In the genomic region with DNA sequence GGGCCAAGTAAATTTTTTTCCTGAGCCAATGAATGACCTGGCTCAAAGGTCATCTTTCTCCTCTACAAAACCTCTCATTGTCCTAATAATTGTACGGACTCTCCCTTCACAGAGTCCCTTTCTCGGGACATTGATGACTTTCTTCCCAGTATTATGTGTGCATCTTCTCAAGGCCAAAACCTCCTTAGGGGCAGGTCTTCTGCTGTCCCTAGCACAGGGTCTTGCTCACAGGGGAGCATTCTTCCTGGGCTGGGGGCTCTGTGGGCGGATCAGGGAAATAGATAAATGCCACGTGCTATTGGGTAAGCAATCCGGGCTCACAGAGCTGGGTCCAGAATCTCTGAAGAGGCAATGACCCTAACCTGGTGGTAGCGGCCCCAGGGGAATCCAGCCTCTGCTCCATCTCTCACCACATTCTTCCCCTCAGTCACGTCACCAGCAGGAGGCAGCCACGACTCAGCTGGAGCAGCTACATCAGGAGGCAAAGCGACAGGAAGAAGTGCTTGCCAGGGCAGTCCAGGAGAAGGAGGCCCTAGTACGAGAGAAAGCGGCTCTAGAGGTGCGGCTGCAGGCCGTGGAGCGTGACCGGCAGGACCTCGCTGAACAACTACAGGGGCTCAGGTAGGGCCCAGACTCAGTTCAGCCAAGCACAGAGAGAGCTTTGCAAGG, we compare ENCODE assay signal across 13 cellular contexts. TPM values are rescaled to one million over a fixed set of nuclear protein-coding genes. Genes with fewer than 3 reads are reported as not detected.
A peak's percentile ranks its signal among the peaks of the same experiment; 100 is the strongest.
DNase-seq lines count a peak whose midpoint lies in the region; ATAC-seq and TF ChIP-seq lines count a peak whose summit lies in the region.
"Had no signal": no experiment of that assay in that cellular context is flagged by ENCODE, and none has a peak within 500 bp of the region (broad histone marks: within the 10 kb centered on the region; RNA-seq: fewer than 3 reads in every experiment).

No MANE protein-coding gene starts in this region.

- peak; percentile 33; the same call in 1 of the 2 replicates for TF ChIP-seq RAD21 in HCT116 (IDR thresholded peaks at IDR 0.05; ENCODE audit: low read depth)

- H3K9me2 ChIP-seq in HCT116 (ENCODE audit: insufficient read depth): no peaks in the 10 kb centered on the region
- H3K9me2 ChIP-seq: SK-N-SH had no signal

- H3K4me2 ChIP-seq in HCT116 (ENCODE audit: low read length): no peak overlapping the region
- H3K4me2 ChIP-seq: SK-N-SH had no signal

- BruUV-seq in Caco-2 (replicated peaks; lab: Mats Ljungman, UMichigan) (no TSS peak), HCT116 (replicated peaks; lab: Mats Ljungman, UMichigan) (no TSS peak)

- DNase-seq in Caco-2 (peak; percentile 37 to 60), HCT116 (ENCODE audit: low read depth, low spot score) (no peak), immature natural killer cell (peak in 1 of 3 donors; percentile 7), DMS79 treated with DMSO at 0.1 percent for 48 hours (lab: John Stamatoyannopoulos, UW) (no peak), OCI-M1 (lab: John Stamatoyannopoulos, UW) (no peak), cerebellar cortex (ENCODE audit: low spot score) (no peak), NCI-H187 (lab: John Stamatoyannopoulos, UW) (no peak)
- DNase-seq in activated CD4-positive, alpha-beta T cell treated with anti-CD3 and anti-CD28 coated beads, Interleukin-2, amount 10 ng/mL, durations not matched to agents 7 days and 5 days: peak; percentile 25
- DNase-seq: NCI-H1048; SK-N-SH; stimulated activated naive CD4-positive, alpha-beta T cell treated with Interleukin-2 at 50 U/mL for 16 hours had no signal

- H3K4me3 Mint-ChIP-seq in Caco-2 (ENCODE audit: unreplicated experiment) (no peak overlapping the region), immature natural killer cell (no peak overlapping the region)
- H3K4me3 Mint-ChIP-seq in activated CD4-positive, alpha-beta T cell treated with anti-CD3 and anti-CD28 coated beads, Interleukin-2, amount 10 ng/mL, durations not matched to agents 7 days and 5 days: no peak overlapping the region

- no peak for TF ChIP-seq POLR2A in HCT116 (IDR thresholded peaks at IDR 0.05; ENCODE audit: borderline replicate concordance, extremely low read depth, insufficient read depth, insufficient read length)

- H3K4me3 ChIP-seq in Caco-2 (ENCODE audit: low read depth, low read length) (no peak overlapping the region), HCT116 (replicated peaks in 1 of 2; ENCODE audit: low read depth in 1 of 2, low read length in 2 of 2) (no peak overlapping the region)

- H3K79me2 ChIP-seq in HCT116 (ENCODE audit: insufficient read depth, low read length): no peaks in the 10 kb centered on the region

- intact Hi-C loops in Caco-2 (cut with micrococcal nuclease; ENCODE audit: unreplicated experiment) (no loop called here), HCT116 (cut with micrococcal nuclease) (no loop called here)

- H3K4me1 Mint-ChIP-seq in Caco-2 (ENCODE audit: low read depth, unreplicated experiment): peaks cover 6% of the 10 kb centered on the region
- H3K4me1 Mint-ChIP-seq in activated CD4-positive, alpha-beta T cell treated with anti-CD3 and anti-CD28 coated beads, Interleukin-2, amount 10 ng/mL, durations not matched to agents 7 days and 5 days: peaks cover 2% of the 10 kb centered on the region
- H3K4me1 Mint-ChIP-seq in immature natural killer cell: peaks cover 11 to 27% of the 10 kb centered on the region in 2 donors

- H3K9me3 Mint-ChIP-seq in Caco-2 (ENCODE audit: unreplicated experiment) (peaks cover 9% of the 10 kb centered on the region), immature natural killer cell (no peaks in the 10 kb centered on the region)
- H3K9me3 Mint-ChIP-seq in activated CD4-positive, alpha-beta T cell treated with anti-CD3 and anti-CD28 coated beads, Interleukin-2, amount 10 ng/mL, durations not matched to agents 7 days and 5 days: peaks cover 4% of the 10 kb centered on the region

- no peak overlapping the region for H2AFZ ChIP-seq in HCT116 (ENCODE audit: low read depth, low read length, poor library complexity, severe bottlenecking)

- no peaks in the 10 kb centered on the region for H4K20me1 ChIP-seq in HCT116 (ENCODE audit: insufficient read depth)

- POLR2A ChIA-PET in Caco-2 (lab: Charles Lee): interaction anchor here (0.6 kb wide), 1 partner anchor 194 kb away, joined by 16 read pairs; a partner anchor contains a TSS
- POLR2A ChIA-PET in HCT116 (lab: Charles Lee): no interaction called here
- POLR2A ChIA-PET in activated CD4-positive, alpha-beta T cell treated with anti-CD3 and anti-CD28 coated beads, Interleukin-2, amount 10 ng/mL, durations not matched to agents 7 days and 5 days (lab: Charles Lee): no interaction called here

- H3K4me1 ChIP-seq in Caco-2: 0 out of 2 replicates have a peak, but pooled peaks cover 4% of the 10 kb centered on the region
- H3K4me1 ChIP-seq in HCT116 (ENCODE audit: control insufficient read depth in 1 of 2, insufficient read depth in 2 of 2, low read length in 2 of 2): no peaks in the 10 kb centered on the region

- RAD21 ChIA-PET in HCT116 (lab: Charles Lee; ENCODE audit: low non-redundant PET in 1 of 2, low total read pairs in 2 of 2, uncharacterized antibody in 2 of 2, unreplicated experiment in 2 of 2): interaction anchor here in 1 of 2 experiments (0.7 kb wide), 1 partner anchor 468 kb away, joined by 3 read pairs; no protein-coding TSS in a partner anchor

- H3K36me3 Mint-ChIP-seq in Caco-2 (ENCODE audit: insufficient read depth, unreplicated experiment): peaks cover 43% of the 10 kb centered on the region
- peaks cover 20% of the 10 kb centered on the region for H3K36me3 Mint-ChIP-seq in activated CD4-positive, alpha-beta T cell treated with anti-CD3 and anti-CD28 coated beads, Interleukin-2, amount 10 ng/mL, durations not matched to agents 7 days and 5 days (ENCODE audit: low read depth)
- peaks cover 0 to 14% (median 4%) of the 10 kb centered on the region in 3 donors for H3K36me3 Mint-ChIP-seq in immature natural killer cell

- peaks cover 6% of the 10 kb centered on the region for H3K9me3 ChIP-seq in Caco-2
- H3K9me3 ChIP-seq in HCT116 (ENCODE audit: control insufficient read depth in 1 of 2, insufficient read depth in 1 of 2, low read depth in 1 of 2, low read length in 2 of 2): 0 out of 4 replicates have a peak, but pooled peaks cover 0 to 2% of the 10 kb centered on the region in 2 experiments
- H3K9me3 ChIP-seq: SK-N-SH had no signal

- H3K27ac ChIP-seq in HCT116 (ENCODE audit: low read depth, low read length): no peak overlapping the region

- H3K27me3 Mint-ChIP-seq in Caco-2 (ENCODE audit: insufficient read depth, unreplicated experiment): no peaks in the 10 kb centered on the region
- no peaks in the 10 kb centered on the region for H3K27me3 Mint-ChIP-seq in activated CD4-positive, alpha-beta T cell treated with anti-CD3 and anti-CD28 coated beads, Interleukin-2, amount 10 ng/mL, durations not matched to agents 7 days and 5 days
- peaks cover 0 to 3% (median 0%) of the 10 kb centered on the region in 3 donors for H3K27me3 Mint-ChIP-seq in immature natural killer cell (ENCODE audit: low read depth in 3 of 3)

- no peak overlapping the region for H3K9ac ChIP-seq in HCT116 (ENCODE audit: low read length)
- H3K9ac ChIP-seq: SK-N-SH had no signal

- no peaks in the 10 kb centered on the region for H3K27me3 ChIP-seq in Caco-2 (replicated peaks; ENCODE audit: control insufficient read depth, insufficient read depth, low read length)
- H3K27me3 ChIP-seq in HCT116 (ENCODE audit: insufficient read depth, low read length): no peaks in the 10 kb centered on the region

- H3K27ac Mint-ChIP-seq in Caco-2 (ENCODE audit: unreplicated experiment): no peak overlapping the region
- H3K27ac Mint-ChIP-seq in activated CD4-positive, alpha-beta T cell treated with anti-CD3 and anti-CD28 coated beads, Interleukin-2, amount 10 ng/mL, durations not matched to agents 7 days and 5 days: no peak overlapping the region
- peak overlapping the region in 4 of 6 donors; percentile 1 to 44 (median 14) for H3K27ac Mint-ChIP-seq in immature natural killer cell

- peak; percentile 20 to 33 for TF ChIP-seq CTCF in Caco-2 (IDR thresholded peaks at IDR 0.05; ENCODE audit: insufficient read depth in 1 of 2, low read depth in 1 of 2, low read length in 1 of 2, severe bottlenecking in 1 of 2, unreplicated experiment in 1 of 2)
- peak in 2 of 3 experiments; percentile 27; a peak in 2 of 6 replicates for TF ChIP-seq CTCF in HCT116 (IDR thresholded peaks at IDR 0.05 in 2 of 3, conservative IDR thresholded peaks at IDR 0.05 in 1 of 3; ENCODE audit: borderline replicate concordance in 1 of 3, insufficient read depth in 1 of 3, low read depth in 2 of 3, low read length in 2 of 3)

- peak; percentile 62 for ATAC-seq in HCT116

- CTCF ChIA-PET in Caco-2 (lab: Charles Lee): interaction anchor here (0.6 to 1.7 kb wide), 7 partner anchors 11 to 264 kb away, joined by 3 to 4 read pairs (median 3); a partner anchor contains a TSS
- CTCF ChIA-PET in HCT116 (lab: Charles Lee): interaction anchor here (1.4 kb wide), 1 partner anchor 17 kb away, joined by 3 read pairs; no protein-coding TSS in a partner anchor
- CTCF ChIA-PET in activated CD4-positive, alpha-beta T cell treated with anti-CD3 and anti-CD28 coated beads, Interleukin-2, amount 10 ng/mL, durations not matched to agents 7 days and 5 days (lab: Charles Lee): interaction anchor here (0.6 to 1.3 kb wide), 4 partner anchors 9 to 1526 kb away, joined by 3 to 5 read pairs (median 4); no protein-coding TSS in a partner anchor

- H3K36me3 ChIP-seq in Caco-2 (ENCODE audit: control insufficient read depth, insufficient read depth, low read length) (peaks cover 14% of the 10 kb centered on the region), HCT116 (ENCODE audit: control insufficient read depth in 1 of 2, insufficient read depth in 2 of 2, low read length in 2 of 2) (peaks cover 30 to 46% of the 10 kb centered on the region in 2 experiments)

RNA-seq across cellular contexts. Expression of a gene that starts 23.5 kb away (rescaled TPM):
- total RNA-seq in Caco-2 (2022) (117 and 137 TPM in 2 replicates), HCT116 (2021; ENCODE audit: unreplicated experiment) (42.3 TPM)
- 25.9 and 32.2 TPM in 2 replicates for polyA plus RNA-seq in HCT116 (2012)
- 10 to 100 TPM; 56.8 to 75.4 TPM for total RNA-seq in activated CD4-positive, alpha-beta T cell treated with anti-CD3 and anti-CD28 coated beads, Interleukin-2, amount 10 ng/mL, durations not matched to agents 7 days and 5 days
- 10 to 100 TPM in 1 of 3 donors, 1 to 10 TPM in 2; 2.5 to 22.4 (median 4.4) TPM for polyA plus RNA-seq in immature natural killer cell

RNA-seq across cellular contexts. Expression of a gene that starts 40.9 kb away (rescaled TPM):
- not detected in 2 replicates for total RNA-seq in Caco-2 (2022)
- not detected for total RNA-seq in HCT116 (2021; ENCODE audit: unreplicated experiment)
- polyA plus RNA-seq in HCT116 (2012): 0.12 and 0.16 TPM in 2 replicates
- not detected for total RNA-seq in activated CD4-positive, alpha-beta T cell treated with anti-CD3 and anti-CD28 coated beads, Interleukin-2, amount 10 ng/mL, durations not matched to agents 7 days and 5 days
- polyA plus RNA-seq in immature natural killer cell: not detected
- total RNA-seq: liver had no signal
- polyA plus RNA-seq: liver had no signal

RNA-seq across cellular contexts. Expression of a gene that starts 50.5 kb away (rescaled TPM):
- total RNA-seq in Caco-2 (2022) (not detected in 2 replicates), HCT116 (2021; ENCODE audit: unreplicated experiment) (not detected)
- polyA plus RNA-seq in HCT116 (2012): not detected in 2 replicates
- not detected for total RNA-seq in activated CD4-positive, alpha-beta T cell treated with anti-CD3 and anti-CD28 coated beads, Interleukin-2, amount 10 ng/mL, durations not matched to agents 7 days and 5 days
- not detected for polyA plus RNA-seq in immature natural killer cell
- total RNA-seq: G401, liver had no signal
- polyA plus RNA-seq: liver, SK-N-SH had no signal

Comparison
In these comparisons a context has a peak if more than half of its experiments do, and no peak if none do; other contexts are left out.
1. DNase-seq: peak in Caco-2 (2 of 2) and activated CD4-positive, alpha-beta T cell treated with anti-CD3 and anti-CD28 coated beads, Interleukin-2, amount 10 ng/mL, durations not matched to agents 7 days and 5 days (single experiment); none in HCT116 (single experiment), DMS79 treated with DMSO at 0.1 percent for 48 hours (single experiment), OCI-M1 (single experiment), cerebellar cortex (single experiment) and NCI-H187 (0 of 2).
2. H3K27ac Mint-ChIP-seq: peak in immature natural killer cell (4 of 6); none in Caco-2 (single experiment) and activated CD4-positive, alpha-beta T cell treated with anti-CD3 and anti-CD28 coated beads, Interleukin-2, amount 10 ng/mL, durations not matched to agents 7 days and 5 days (single experiment).